Comparison of ENCODE assay signal across 31 cellular contexts in the genomic region with DNA sequence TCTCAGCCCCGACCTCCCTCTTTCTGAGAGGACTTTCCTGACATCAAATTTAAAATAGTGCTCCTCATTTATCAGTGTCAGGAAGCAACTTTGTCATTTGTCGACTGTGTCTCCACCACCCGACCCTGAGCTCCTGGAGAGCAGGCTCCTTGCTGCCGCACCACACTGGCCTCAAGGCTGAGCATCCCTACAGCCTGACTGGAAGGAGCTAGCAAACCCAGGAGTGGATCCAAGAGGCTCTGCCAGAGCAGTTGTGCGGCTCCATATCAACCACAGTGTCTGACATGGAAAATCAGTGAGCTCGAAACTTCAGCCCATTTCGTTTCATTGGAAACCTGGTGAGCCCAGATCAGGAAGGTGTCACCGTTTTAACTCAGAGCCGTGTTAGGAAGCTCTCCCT.
"Had no signal": no experiment of that assay in that cellular context is flagged by ENCODE, and none has a peak within 500 bp of the region (broad histone marks: within the 10 kb centered on the region; RNA-seq: fewer than 3 reads in every experiment).

No MANE protein-coding gene starts in this region.

- H3K9ac ChIP-seq: SK-N-SH had no signal

- H3K4me3 Mint-ChIP-seq: activated CD4-positive, alpha-beta T cell treated with anti-CD3 and anti-CD28 coated beads, Interleukin-2, amount 10 ng/mL, durations not matched to agents 24 days and 14 days; activated CD8-positive, alpha-beta T cell treated with anti-CD3 and anti-CD28 coated beads for 36 hours; activated naive CD4-positive, alpha-beta T cell treated with anti-CD3 and anti-CD28 coated beads for 36 hours; activated naive CD8-positive, alpha-beta T cell; activated naive CD8-positive, alpha-beta T cell treated with anti-CD3 and anti-CD28 coated beads, Interleukin-2, amount 50 U/mL, for 24 hours; activated T-cell treated with anti-CD3 and anti-CD28 coated beads, Interleukin-2, amount 50 U/mL, for 72 hours; activated T-helper 17 cell treated with anti-CD3 and anti-CD28 coated beads, Interleukin-2, amount 50 U/mL, for 72 hours; brain; T-helper 1 cell treated with Interleukin-12 subunit alpha and Interleukin-12 subunit beta and Interleukin-4 antibody, amounts not matched to agents 30 μg/mL and 1 μg/mL, for 36 hours; T-helper 2 cell treated with Interferon-gamma antibody and Interleukin-4, amounts not matched to agents 5 μg/mL and 100 μg/mL, for 36 hours had no signal

- H3K27ac Mint-ChIP-seq: activated CD4-positive, alpha-beta T cell treated with anti-CD3 and anti-CD28 coated beads, Interleukin-2, amount 10 ng/mL, durations not matched to agents 24 days and 14 days; activated CD8-positive, alpha-beta T cell treated with anti-CD3 and anti-CD28 coated beads for 36 hours; activated naive CD4-positive, alpha-beta T cell treated with anti-CD3 and anti-CD28 coated beads for 36 hours; activated naive CD8-positive, alpha-beta T cell; activated naive CD8-positive, alpha-beta T cell treated with anti-CD3 and anti-CD28 coated beads, Interleukin-2, amount 50 U/mL, for 24 hours; activated T-cell treated with anti-CD3 and anti-CD28 coated beads, Interleukin-2, amount 50 U/mL, for 72 hours; activated T-helper 17 cell treated with anti-CD3 and anti-CD28 coated beads, Interleukin-2, amount 50 U/mL, for 72 hours; brain; T-helper 1 cell treated with Interleukin-12 subunit alpha and Interleukin-12 subunit beta and Interleukin-4 antibody, amounts not matched to agents 30 μg/mL and 1 μg/mL, for 36 hours; T-helper 2 cell treated with Interferon-gamma antibody and Interleukin-4, amounts not matched to agents 5 μg/mL and 100 μg/mL, for 36 hours had no signal

- H3K27me3 Mint-ChIP-seq: activated CD8-positive, alpha-beta T cell treated with anti-CD3 and anti-CD28 coated beads for 36 hours; activated naive CD8-positive, alpha-beta T cell; activated naive CD8-positive, alpha-beta T cell treated with anti-CD3 and anti-CD28 coated beads, Interleukin-2, amount 50 U/mL, for 24 hours; activated T-helper 17 cell treated with anti-CD3 and anti-CD28 coated beads, Interleukin-2, amount 50 U/mL, for 72 hours had no signal

- H3K36me3 Mint-ChIP-seq: brain had no signal

- H3K4me1 ChIP-seq: Peyer's patch, SJSA1 had no signal

- H3K4me3 ChIP-seq: Peyer's patch, SJSA1 had no signal

- H3K4me1 Mint-ChIP-seq: activated CD4-positive, alpha-beta T cell treated with anti-CD3 and anti-CD28 coated beads, Interleukin-2, amount 10 ng/mL, durations not matched to agents 24 days and 14 days; activated naive CD8-positive, alpha-beta T cell treated with anti-CD3 and anti-CD28 coated beads, Interleukin-2, amount 50 U/mL, for 24 hours; activated T-helper 17 cell treated with anti-CD3 and anti-CD28 coated beads, Interleukin-2, amount 50 U/mL, for 72 hours; brain had no signal

- H3K27ac ChIP-seq: Peyer's patch, SJSA1 had no signal

- FAIRE-seq: bronchial epithelial cell, TTC549 had no signal

- DNase-seq: activated CD4-positive, alpha-beta T cell treated with anti-CD3 and anti-CD28 coated beads, Interleukin-2, amount 10 ng/mL, durations not matched to agents 24 days and 14 days; activated CD4-positive, alpha-beta T cell treated with anti-CD3 and anti-CD28 coated beads, Interleukin-2, amount 50 U/mL, for 4 hours; activated CD8-positive, alpha-beta T cell treated with anti-CD3 and anti-CD28 coated beads for 36 hours; activated gamma-delta T cell treated with Interleukin-2 at 50 U/mL for 16 hours; activated naive CD4-positive, alpha-beta T cell treated with anti-CD3 and anti-CD28 coated beads for 36 hours; activated naive CD8-positive, alpha-beta T cell treated with anti-CD3 and anti-CD28 coated beads, Interleukin-2, amount 50 U/mL, for 24 hours; activated T-cell treated with anti-CD3 and anti-CD28 coated beads, Interleukin-2, amount 50 U/mL, for 1 hour; activated T-cell treated with anti-CD3 and anti-CD28 coated beads, Interleukin-2, amount 50 U/mL, for 72 hours; anterior cingulate cortex; central memory CD4-positive, alpha-beta T cell; Karpas-422; KBM-7; NCI-H1048; NCI-H1436 treated with DMSO at 0.1 percent for 48 hours; NCI-H1694 treated with DMSO at 0.1 percent for 48 hours; NCI-H2029; NCI-H345; NCI-H524 treated with DMSO at 0.1 percent for 48 hours; PC-3; RPMI8226; SHP77 treated with DMSO at 0.1 percent for 48 hours; SK-N-SH had no signal

- H3K9me3 ChIP-seq: Peyer's patch, SK-N-SH had no signal

- ATAC-seq: activated CD8-positive, alpha-beta T cell treated with anti-CD3 and anti-CD28 coated beads for 36 hours; activated naive CD8-positive, alpha-beta T cell treated with anti-CD3 and anti-CD28 coated beads, Interleukin-2, amount 50 U/mL, for 24 hours; activated T-cell treated with anti-CD3 and anti-CD28 coated beads, Interleukin-2, amount 50 U/mL, for 72 hours; activated T-helper 17 cell treated with anti-CD3 and anti-CD28 coated beads, Interleukin-2, amount 50 U/mL, for 72 hours; PC-3 had no signal

- H3K36me3 ChIP-seq: Peyer's patch, SJSA1 had no signal
